In the genomic region with DNA sequence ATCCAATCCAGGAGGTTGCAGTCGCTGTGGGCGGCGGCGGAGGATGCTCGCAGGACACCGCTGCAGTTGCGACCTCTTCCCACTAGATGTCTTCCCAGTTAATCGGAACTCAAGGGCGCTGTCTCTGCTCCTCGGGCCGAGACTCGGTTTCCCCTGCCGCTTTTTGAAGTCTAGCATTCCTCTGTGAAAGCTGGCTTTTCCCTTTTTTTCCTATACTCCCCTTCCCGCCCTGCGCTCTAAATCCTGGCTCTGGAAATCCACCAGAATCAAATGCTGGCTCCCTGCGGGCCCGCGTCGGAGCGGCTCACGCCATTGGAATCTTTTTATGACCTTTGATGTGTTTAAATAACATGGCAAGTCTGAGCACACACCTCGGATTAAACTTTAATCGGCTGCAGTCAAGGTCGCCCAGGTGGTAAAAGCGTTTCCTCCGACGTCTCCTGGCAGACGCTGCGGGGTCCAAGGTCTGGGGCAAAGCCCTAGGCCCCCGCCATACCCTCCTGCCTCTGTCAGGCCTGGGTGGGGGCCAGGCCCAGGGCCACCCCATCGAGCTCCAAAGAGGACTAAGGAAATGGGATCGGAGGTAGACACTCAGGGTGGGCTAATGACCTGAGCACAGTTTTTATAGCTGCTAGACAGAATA, we compare ENCODE assay signal across 1 cellular context.
TF ChIP-seq lines count a peak whose summit lies in the region.

No MANE protein-coding gene starts in this region.

TF ChIP-seq in endothelial cell of umbilical vein, 7 proteins besides CTCF, POLR2A, EP300 and RAD21:
- peak; percentile 39 for TF ChIP-seq EZH2 (IDR thresholded peaks at IDR 0.05; ENCODE audit: borderline replicate concordance, low read depth, low read length, severe bottlenecking)
- TF ChIP-seq, protein P1, sequence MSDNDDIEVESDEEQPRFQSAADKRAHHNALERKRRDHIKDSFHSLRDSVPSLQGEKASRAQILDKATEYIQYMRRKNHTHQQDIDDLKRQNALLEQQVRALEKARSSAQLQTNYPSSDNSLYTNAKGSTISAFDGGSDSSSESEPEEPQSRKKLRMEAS (IDR thresholded peaks at IDR 0.05; ENCODE audit: insufficient read depth, insufficient read length): no peak
TF ChIP-seq in endothelial cell of umbilical vein: peak in this region for 1.
